ENCODE assay signal across 8 cellular contexts in the genomic region with DNA sequence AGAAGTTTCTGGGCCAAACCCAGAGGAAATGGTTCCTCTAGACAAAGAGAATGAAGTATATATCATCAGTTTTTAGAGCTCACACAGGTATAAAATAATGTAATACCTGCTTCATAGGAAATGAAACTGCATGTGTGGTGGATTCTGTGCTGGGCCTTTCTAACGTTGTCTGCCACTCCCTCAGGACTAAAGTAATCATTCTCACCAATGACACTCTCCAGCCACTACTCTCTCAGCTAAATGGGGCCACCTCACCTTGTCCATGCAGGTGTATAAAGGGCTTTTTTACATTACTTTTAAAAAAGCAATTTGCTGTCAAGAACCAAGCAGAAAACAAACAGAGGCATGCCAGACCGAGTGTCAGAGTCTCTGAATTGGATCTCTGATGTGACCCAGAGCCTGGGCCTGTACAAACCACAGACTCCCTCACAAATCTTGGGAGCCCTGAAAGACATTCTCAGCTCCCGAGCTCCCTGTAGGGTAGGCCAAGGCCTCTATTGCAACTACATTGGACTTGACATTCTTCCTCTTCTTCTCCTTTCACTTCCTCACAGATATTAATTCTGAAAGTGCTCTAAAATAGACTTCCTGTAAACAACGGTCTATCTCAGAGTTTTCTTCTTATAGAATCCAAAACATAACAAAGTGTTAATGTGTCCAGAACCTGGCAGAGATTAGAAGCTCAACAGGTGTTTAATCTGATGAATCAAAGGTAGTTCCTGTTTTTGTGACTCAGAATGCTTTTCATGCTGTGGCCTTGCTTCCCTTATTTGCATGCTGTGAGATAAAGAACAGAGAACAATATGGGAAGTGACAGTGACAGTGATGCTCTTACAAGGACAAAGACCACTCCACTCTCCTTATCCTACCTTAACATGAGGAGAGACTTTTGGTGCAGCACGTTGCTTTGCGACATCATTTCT. TPM values are rescaled to one million over a fixed set of nuclear protein-coding genes. Genes with fewer than 3 reads are reported as not detected.
DNase-seq lines count a peak whose midpoint lies in the region; ATAC-seq, FAIRE-seq and TF ChIP-seq lines count a peak whose summit lies in the region.

No MANE protein-coding gene starts in this region.

- H3K4me3 Mint-ChIP-seq in stimulated activated naive CD8-positive, alpha-beta T cell treated with anti-CD3 and anti-CD28 coated beads, Interleukin-15, Interleukin-2, amounts not matched to agents 100 ng/mL and 50 ng/mL, for 24 hours: peak overlapping the region; percentile 31
- H3K4me3 Mint-ChIP-seq in H9: no peak overlapping the region

- H3K4ac ChIP-seq in H9 (ENCODE audit: low read depth, low read length): no peak overlapping the region

- H3K18ac ChIP-seq in H9 (ENCODE audit: insufficient read length, low read depth, low read length): no peak overlapping the region

- CTCF ChIA-PET in K562 (lab: Yijun Ruan, JAX; ENCODE audit: low intra/inter-chr PET ratio): no interaction called here

- in situ Hi-C loops in K562 (cut with MboI): no loop called here
- in situ Hi-C loops in ACHN (cut with HindIII; ENCODE audit: low pct_ligation_motif_present, low pct_unique_long_range_greater_than_20kb, low sequenced_read_pairs): no loop called here

- no peak overlapping the region for H3T11ph ChIP-seq in H9 (ENCODE audit: low read length)

- H3K56ac ChIP-seq in H9 (ENCODE audit: insufficient read length, low read depth, low read length): no peak overlapping the region

- no peak for TF ChIP-seq POLR2A in K562 (conservative IDR thresholded peaks at IDR 0.05)

- H2BK20ac ChIP-seq in H9 (ENCODE audit: low read depth, low read length, poor library complexity, severe bottlenecking): no peak overlapping the region

- no peaks in the 10 kb centered on the region for H3K9me3 Mint-ChIP-seq in stimulated activated naive CD8-positive, alpha-beta T cell treated with anti-CD3 and anti-CD28 coated beads, Interleukin-15, Interleukin-2, amounts not matched to agents 100 ng/mL and 50 ng/mL, for 24 hours
- H3K9me3 Mint-ChIP-seq in H9: no peaks in the 10 kb centered on the region

- WGBS in K562 (ENCODE audit: insufficient coverage, low coverage, missing lambda C conversion rate): 5% methylated on average over 6 of the region's 6 CpGs
- WGBS in H9 (ENCODE audit: extremely low coverage, insufficient read length, low lambda C conversion rate): no CpG with 5 or more reads among the region's 6 CpGs

- H4K8ac ChIP-seq in H9 (replicated peaks; ENCODE audit: insufficient read length, low read depth, low read length): no peak overlapping the region

- H3K14ac ChIP-seq in H9 (ENCODE audit: insufficient read depth, low read length): no peak overlapping the region

- H3K79me1 ChIP-seq in H9 (ENCODE audit: insufficient read depth, low read depth, low read length, poor library complexity, severe bottlenecking): no peaks in the 10 kb centered on the region

- peaks cover 54% of the 10 kb centered on the region for H3K4me1 Mint-ChIP-seq in stimulated activated naive CD8-positive, alpha-beta T cell treated with anti-CD3 and anti-CD28 coated beads, Interleukin-15, Interleukin-2, amounts not matched to agents 100 ng/mL and 50 ng/mL, for 24 hours (ENCODE audit: low read depth)
- peaks cover 9% of the 10 kb centered on the region in 2 experiments; a peak in 3 of 4 replicates for H3K4me1 Mint-ChIP-seq in H9

- H4K5ac ChIP-seq in H9 (ENCODE audit: insufficient read length, low read depth, low read length): no peak overlapping the region

- no peak for TF ChIP-seq EP300 in K562 (IDR thresholded peaks at IDR 0.05; ENCODE audit: low read length)

- H4K20me1 ChIP-seq in K562 (replicated peaks; ENCODE audit: control insufficient read depth, insufficient read depth, low read length) (no peaks in the 10 kb centered on the region), H9 (ENCODE audit: control insufficient read depth, insufficient read depth, insufficient read length) (no peaks in the 10 kb centered on the region)

- no peak overlapping the region for H2AK5ac ChIP-seq in H9 (ENCODE audit: insufficient read length, low read length)

- no peak overlapping the region; the same call in 1 of the 2 replicates for H3K4me3 ChIP-seq in GM12865 (ENCODE audit: low read depth, low read length)
- no peak overlapping the region for H3K4me3 ChIP-seq in K562

- H3K4me1 ChIP-seq in K562 (replicated peaks in 1 of 2; ENCODE audit: control insufficient read depth in 2 of 2, insufficient read depth in 2 of 2, low read length in 2 of 2): no peaks in the 10 kb centered on the region
- no peaks in the 10 kb centered on the region; the same call in 1 of the 2 replicates for H3K4me1 ChIP-seq in H9 (ENCODE audit: insufficient read depth, low read length)

- DNase-seq in GM12865 (ENCODE audit: low read depth) (peak; percentile 88), K562 (ENCODE audit: extremely low read depth in 1 of 4, low spot score in 3 of 4) (peak in 1 of 4 experiments; percentile 5), H9 (no peak), HTR-8/SVneo (ENCODE audit: insufficient read length, low spot score) (no peak), ACHN (no peak)

- no peaks in the 10 kb centered on the region for H3K9me3 ChIP-seq in K562 (replicated peaks; ENCODE audit: control insufficient read depth, insufficient read depth, low read depth, low read length)
- H3K9me3 ChIP-seq in H9 (ENCODE audit: control insufficient read depth, low read depth, low read length): no peaks in the 10 kb centered on the region

- no TSS peak for BruUV-seq in K562 (replicated peaks; lab: Mats Ljungman, UMichigan)

- H3K9me1 ChIP-seq in K562 (ENCODE audit: control insufficient read depth, insufficient read depth, low read length): no peaks in the 10 kb centered on the region

- H3K4me2 ChIP-seq in K562 (ENCODE audit: insufficient read depth, low read length) (no peak overlapping the region), H9 (ENCODE audit: insufficient read depth, insufficient read length, low read length) (no peak overlapping the region)

- no peak overlapping the region for H2BK15ac ChIP-seq in H9 (ENCODE audit: low read depth, low read length)

- H3K9ac ChIP-seq in K562 (ENCODE audit: insufficient read depth in 1 of 2, low read depth in 2 of 2, low read length in 2 of 2) (no peak overlapping the region), H9 (ENCODE audit: extremely low read depth, insufficient read length, low read length) (no peak overlapping the region)

- peak; percentile 29 for FAIRE-seq in K562 (lab: Jason Lieb, UNC)
- no peak for FAIRE-seq in HTR-8/SVneo (lab: Jason Lieb, UNC)

- H2BK5ac ChIP-seq in H9 (ENCODE audit: insufficient read length, low read length): no peak overlapping the region

- POLR2A ChIA-PET in K562 (lab: Yijun Ruan, JAX): interaction anchor here (0.6 kb wide), 1 partner anchor 387 kb away, joined by 5 read pairs; no protein-coding TSS in a partner anchor

- H2AFZ ChIP-seq in K562 (ENCODE audit: low read depth, low read length) (no peak overlapping the region), H9 (ENCODE audit: low read length) (no peak overlapping the region)

- H3K27me3 ChIP-seq in K562 (ENCODE audit: control insufficient read depth in 2 of 2, insufficient read depth in 2 of 2, low read length in 2 of 2) (peaks cover 0 to 9% of the 10 kb centered on the region in 2 experiments; a peak in 2 of 5 replicates), H9 (ENCODE audit: insufficient read depth, low read length) (no peaks in the 10 kb centered on the region)

- TF ChIP-seq CTCF in GM12865 (IDR thresholded peaks at IDR 0.05; ENCODE audit: insufficient read depth, low read depth, low read length, missing control alignments) (no peak), K562 (IDR thresholded peaks at IDR 0.05 in 2 of 3, conservative IDR thresholded peaks at IDR 0.05 in 1 of 3; ENCODE audit: insufficient read depth in 2 of 3, low read depth in 1 of 3, low read length in 3 of 3) (no peak), H9 (conservative IDR thresholded peaks at IDR 0.05) (no peak)

- H2BK120ac ChIP-seq in H9 (ENCODE audit: low read depth, low read length, poor library complexity, severe bottlenecking): no peak overlapping the region

- no peak overlapping the region for H2BK12ac ChIP-seq in H9 (ENCODE audit: insufficient read length, low read depth, low read length)

- H4K91ac ChIP-seq in H9 (ENCODE audit: insufficient read length, low read depth, low read length): no peak overlapping the region

- no peaks in the 10 kb centered on the region for H3K79me2 ChIP-seq in K562 (ENCODE audit: control insufficient read depth, insufficient read depth, low read length)
- no peaks in the 10 kb centered on the region for H3K79me2 ChIP-seq in H9 (ENCODE audit: insufficient read depth, low read length)

- no peak overlapping the region for H3K23ac ChIP-seq in H9 (ENCODE audit: insufficient read length, low read depth, low read length)

- no peak for TF ChIP-seq RAD21 in K562 (CRISPR knock-in tag; conservative IDR thresholded peaks at IDR 0.05 in 1 of 2, IDR thresholded peaks at IDR 0.05 in 1 of 2)

- H3K27ac Mint-ChIP-seq in stimulated activated naive CD8-positive, alpha-beta T cell treated with anti-CD3 and anti-CD28 coated beads, Interleukin-15, Interleukin-2, amounts not matched to agents 100 ng/mL and 50 ng/mL, for 24 hours: peak overlapping the region; percentile 85
- no peak overlapping the region for H3K27ac Mint-ChIP-seq in H9

- H3K27me3 Mint-ChIP-seq in stimulated activated naive CD8-positive, alpha-beta T cell treated with anti-CD3 and anti-CD28 coated beads, Interleukin-15, Interleukin-2, amounts not matched to agents 100 ng/mL and 50 ng/mL, for 24 hours: no peaks in the 10 kb centered on the region
- peaks cover 3% of the 10 kb centered on the region for H3K27me3 Mint-ChIP-seq in H9 (ENCODE audit: low read depth)

- intact Hi-C loops in K562 (cut with micrococcal nuclease): no loop called here

- H3K27ac ChIP-seq in K562 (ENCODE audit: extremely low read depth, low read depth, low read length): no peak overlapping the region
- H3K27ac ChIP-seq in H9 (ENCODE audit: insufficient read length, low read depth, low read length): no peak overlapping the region

- H3K36me3 Mint-ChIP-seq in stimulated activated naive CD8-positive, alpha-beta T cell treated with anti-CD3 and anti-CD28 coated beads, Interleukin-15, Interleukin-2, amounts not matched to agents 100 ng/mL and 50 ng/mL, for 24 hours (ENCODE audit: low read depth): peaks cover 6% of the 10 kb centered on the region
- H3K36me3 Mint-ChIP-seq in H9 (ENCODE audit: insufficient read depth in 1 of 3, low read depth in 3 of 3): 0 out of 7 replicates have a peak, but pooled peaks cover 0 to 1% (median 0%) of the 10 kb centered on the region in 3 experiments

- H3K36me3 ChIP-seq in K562 (ENCODE audit: control insufficient read depth, insufficient read depth, low read length): no peaks in the 10 kb centered on the region

- H3K23me2 ChIP-seq in H9 (ENCODE audit: insufficient read length, low read depth, low read length, poor library complexity, severe bottlenecking): no peaks in the 10 kb centered on the region

- ATAC-seq in GM21390 (IDR thresholded peaks at IDR 0.05; ENCODE audit: unreplicated experiment) (peak; percentile 88), HG03575 (IDR thresholded peaks at IDR 0.05; ENCODE audit: extremely low read depth, insufficient number of reproducible peaks, low FRiP score, unreplicated experiment) (peak; percentile 83), K562 (no peak)

RNA-seq across cellular contexts. Expression of a gene that starts 8.6 kb away (rescaled TPM):
- not detected in 2 replicates for total RNA-seq in K562 (2011; cell fraction: chromatin; rRNA removed; ENCODE audit: low replicate concordance)
- not detected in 2 replicates for total RNA-seq in K562 (2011; cell fraction: nucleolus; rRNA removed)
- not detected in 2 replicates for total RNA-seq in K562 (2011; cell fraction: nucleoplasm; rRNA removed)
- 0.08 and 0.86 TPM in 2 replicates for total RNA-seq in K562 (2014; rRNA removed)
- total RNA-seq in K562 (2014; rRNA removed; fragmentation: Illumina TruSeq; extraction: Trizol): 0.33 TPM in 1 of 2 replicates, not detected in the other
- total RNA-seq in K562 (2015; rRNA removed; fragmentation: Illumina TruSeq; extraction: Trizol): 0.15 and 0.22 TPM in 2 replicates
- 0.22 TPM in 1 of 2 replicates, not detected in the other for total RNA-seq in K562 (2021)
- polyA plus RNA-seq in K562 (2011; rRNA removed): 0.10 TPM in 1 of 2 replicates, not detected in the other
- polyA plus RNA-seq in K562 (2011; cell fraction: cytosol; rRNA removed): not detected in 2 replicates
- polyA plus RNA-seq in K562 (2011; cell fraction: nucleus; rRNA removed): not detected in 2 replicates
- 0.40 and 0.86 TPM in 2 replicates for polyA plus RNA-seq in K562 (2012)
- 0.12 and 0.18 TPM in 2 replicates for polyA plus RNA-seq in K562 (2014; fragmentation: Illumina TruSeq; extraction: Trizol)
- polyA plus RNA-seq in K562 (2014; fragmentation: Nextera tagmentation; extraction: Ambion mirVana): under 1 TPM; 0.18 to 0.24 TPM
- polyA plus RNA-seq in K562 (2014; rRNA removed): 0.95 TPM in 1 of 2 replicates, not detected in the other
- 0.18 TPM in 1 of 2 replicates, not detected in the other for polyA minus RNA-seq in K562 (2011; rRNA and poly(A)+ RNA removed)
- not detected in 2 replicates for polyA minus RNA-seq in K562 (2011; cell fraction: cytosol; rRNA and poly(A)+ RNA removed)
- not detected in 2 replicates for polyA minus RNA-seq in K562 (2011; cell fraction: nucleus; rRNA and poly(A)+ RNA removed)
- total RNA-seq in H9 (2021): 0.90 and 1.1 TPM in 2 replicates

RNA-seq across cellular contexts. Expression of a gene that starts 58.3 kb away (rescaled TPM):
- 0.25 and 0.32 TPM in 2 replicates for total RNA-seq in K562 (2011; cell fraction: chromatin; rRNA removed; ENCODE audit: low replicate concordance)
- 0.17 TPM in 1 of 2 replicates, not detected in the other for total RNA-seq in K562 (2011; cell fraction: nucleolus; rRNA removed)
- total RNA-seq in K562 (2011; cell fraction: nucleoplasm; rRNA removed): 0.84 TPM in 1 of 2 replicates, not detected in the other
- 1.2 and 1.6 TPM in 2 replicates for total RNA-seq in K562 (2014; rRNA removed)
- total RNA-seq in K562 (2014; rRNA removed; fragmentation: Illumina TruSeq; extraction: Trizol): 0.45 and 1.0 TPM in 2 replicates
- total RNA-seq in K562 (2015; rRNA removed; fragmentation: Illumina TruSeq; extraction: Trizol): 1.4 and 1.9 TPM in 2 replicates
- total RNA-seq in K562 (2021): 1.1 and 1.8 TPM in 2 replicates
- polyA plus RNA-seq in K562 (2011; rRNA removed): 0.18 and 0.70 TPM in 2 replicates
- 0.04 and 0.19 TPM in 2 replicates for polyA plus RNA-seq in K562 (2011; cell fraction: cytosol; rRNA removed)
- 0.15 and 0.51 TPM in 2 replicates for polyA plus RNA-seq in K562 (2011; cell fraction: nucleus; rRNA removed)
- polyA plus RNA-seq in K562 (2012): 2.9 and 16.3 TPM in 2 replicates
- 2.6 and 3.2 TPM in 2 replicates for polyA plus RNA-seq in K562 (2014; fragmentation: Illumina TruSeq; extraction: Trizol)
- polyA plus RNA-seq in K562 (2014; fragmentation: Nextera tagmentation; extraction: Ambion mirVana): 1 to 10 TPM; 1.7 to 2.8 TPM
- polyA plus RNA-seq in K562 (2014; rRNA removed): 1.6 and 2.3 TPM in 2 replicates
- 0.33 and 0.63 TPM in 2 replicates for polyA minus RNA-seq in K562 (2011; rRNA and poly(A)+ RNA removed)
- polyA minus RNA-seq in K562 (2011; cell fraction: cytosol; rRNA and poly(A)+ RNA removed): 0.67 TPM in 1 of 2 replicates, not detected in the other
- 0.27 TPM in 1 of 2 replicates, not detected in the other for polyA minus RNA-seq in K562 (2011; cell fraction: nucleus; rRNA and poly(A)+ RNA removed)
- 2.9 and 3.4 TPM in 2 replicates for total RNA-seq in H9 (2021)
